7 cellular contexts compared by ENCODE assay signal in the genomic region with DNA sequence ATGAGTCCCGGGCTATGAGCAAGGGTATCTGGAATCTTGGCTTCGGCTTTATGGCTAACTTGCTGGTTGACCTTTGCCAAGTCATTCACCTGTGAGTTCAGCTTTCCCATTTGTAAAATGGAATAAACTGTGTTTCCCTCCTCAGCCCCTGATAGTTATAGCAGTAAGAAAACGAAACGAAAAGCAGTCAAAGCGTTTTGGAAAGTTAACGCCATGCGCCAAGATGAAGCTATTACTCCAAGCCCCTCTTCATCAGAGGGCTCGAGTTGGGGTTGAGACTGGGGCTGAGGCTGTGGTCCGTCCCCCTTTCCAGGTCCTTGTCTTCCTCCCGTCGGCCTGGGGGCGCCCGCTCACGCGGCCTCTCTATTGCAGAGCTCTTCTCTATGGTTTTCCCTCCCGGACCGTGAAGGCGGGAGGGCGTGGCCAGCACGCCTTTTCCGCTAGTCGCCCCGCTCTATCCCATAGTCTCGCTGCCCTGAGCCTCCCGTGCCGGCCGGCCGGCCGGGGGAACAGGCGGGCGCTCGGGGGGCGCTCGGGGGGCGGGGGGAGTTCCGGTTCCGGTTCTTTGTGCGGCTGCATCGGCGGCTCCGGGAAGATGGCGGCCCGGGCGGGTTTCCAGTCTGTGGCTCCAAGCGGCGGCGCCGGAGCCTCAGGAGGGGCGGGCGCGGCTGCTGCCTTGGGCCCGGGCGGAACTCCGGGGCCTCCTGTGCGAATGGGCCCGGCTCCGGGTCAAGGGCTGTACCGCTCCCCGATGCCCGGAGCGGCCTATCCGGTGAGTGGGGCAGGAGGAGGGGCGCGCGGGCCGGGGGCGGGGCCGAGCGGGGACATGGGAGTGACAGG. TPM values are rescaled to one million over a fixed set of nuclear protein-coding genes. Genes with fewer than 3 reads are reported as not detected.
DNase-seq lines count a peak whose midpoint lies in the region; ATAC-seq, FAIRE-seq and TF ChIP-seq lines count a peak whose summit lies in the region.

Gene SMARCD1 (plus strand): TSS at position 568 of the 840 bp plus-strand sequence. CDS start 28 bp downstream, at position 596.

- no peaks in the 10 kb centered on the region for H3K27me3 Mint-ChIP-seq in T-helper 2 cell treated with Interferon-gamma antibody and Interleukin-4, amounts not matched to agents 5 μg/mL and 100 μg/mL, for 36 hours (ENCODE audit: low read depth)
- peaks cover 4% of the 10 kb centered on the region for H3K27me3 Mint-ChIP-seq in astrocyte (ENCODE audit: low read depth, unreplicated experiment)

- H3K36me3 Mint-ChIP-seq in T-helper 2 cell treated with Interferon-gamma antibody and Interleukin-4, amounts not matched to agents 5 μg/mL and 100 μg/mL, for 36 hours (ENCODE audit: low read depth), result peaks cover 28% of the 10 kb centered on the region
- peaks cover 6% of the 10 kb centered on the region for H3K36me3 Mint-ChIP-seq in astrocyte (ENCODE audit: low read depth, unreplicated experiment)

- peaks cover 27% of the 10 kb centered on the region for H3K79me2 ChIP-seq in astrocyte (ENCODE audit: insufficient read depth, low read length)
- H3K79me2 ChIP-seq in hepatocyte, result peaks cover 15% of the 10 kb centered on the region

- H2AFZ ChIP-seq in astrocyte (ENCODE audit: low read depth, low read length), result peak within 1 kb of the TSS; percentile 92
- H2AFZ ChIP-seq in hepatocyte, result peak within 1 kb of the TSS; percentile 69

- peak within 1 kb of the TSS; percentile 89 for H3K9ac ChIP-seq in astrocyte (ENCODE audit: low read length)

- H3K4me2 ChIP-seq in astrocyte (ENCODE audit: low read length) (peak within 1 kb of the TSS; percentile 97), hepatocyte (peak within 1 kb of the TSS; percentile 76)

- H3K27me3 ChIP-seq in astrocyte (ENCODE audit: insufficient read depth, low read length), result no peaks in the 10 kb centered on the region
- H3K27me3 ChIP-seq in hepatocyte, result no peaks in the 10 kb centered on the region

- peak; percentile 55 for TF ChIP-seq CTCF in astrocyte (IDR thresholded peaks at IDR 0.05; ENCODE audit: insufficient read depth, low read depth, low read length)
- TF ChIP-seq CTCF in hepatocyte (IDR thresholded peaks at IDR 0.05; ENCODE audit: poor library complexity), result peak; percentile 79

- H4K20me1 ChIP-seq in astrocyte (ENCODE audit: insufficient read depth, low read length) (peaks cover 32% of the 10 kb centered on the region), hepatocyte (ENCODE audit: insufficient read depth, poor library complexity, severe bottlenecking) (peaks cover 9% of the 10 kb centered on the region)

- peak within 1 kb of the TSS; percentile 96 for H3K27ac Mint-ChIP-seq in T-helper 2 cell treated with Interferon-gamma antibody and Interleukin-4, amounts not matched to agents 5 μg/mL and 100 μg/mL, for 36 hours
- peak within 1 kb of the TSS; percentile 88 for H3K27ac Mint-ChIP-seq in astrocyte (ENCODE audit: unreplicated experiment)

- H3K36me3 ChIP-seq in astrocyte (ENCODE audit: insufficient read depth, low read length), result peaks cover 32% of the 10 kb centered on the region
- H3K36me3 ChIP-seq in hepatocyte (replicated peaks; ENCODE audit: insufficient read depth, low read depth), result no peaks in the 10 kb centered on the region

- DNase-seq in NCI-H187 (lab: John Stamatoyannopoulos, UW) (peak; percentile 81 to 92), astrocyte (ENCODE audit: low read depth) (peak; percentile 80), hepatocyte (ENCODE audit: low spot score) (peak; percentile 97), retina (peak; percentile 92)
- peak; percentile 81 for DNase-seq in T-helper 2 cell treated with Interferon-gamma antibody and Interleukin-4, amounts not matched to agents 5 μg/mL and 100 μg/mL, for 36 hours (ENCODE audit: low spot score)

- H3K27ac ChIP-seq in astrocyte (ENCODE audit: low read depth, low read length) (peak within 1 kb of the TSS; percentile 74), hepatocyte (peak within 1 kb of the TSS; percentile 96)

- H3K9me3 Mint-ChIP-seq in T-helper 2 cell treated with Interferon-gamma antibody and Interleukin-4, amounts not matched to agents 5 μg/mL and 100 μg/mL, for 36 hours, result no peaks in the 10 kb centered on the region
- H3K9me3 Mint-ChIP-seq in astrocyte (ENCODE audit: unreplicated experiment), result no peaks in the 10 kb centered on the region

- H3K4me1 ChIP-seq in astrocyte (ENCODE audit: insufficient read depth, low read length) (peaks cover 38% of the 10 kb centered on the region), hepatocyte (ENCODE audit: insufficient read depth) (peaks cover 19% of the 10 kb centered on the region)

- WGBS in hepatocyte (ENCODE audit: low lambda C conversion rate, missing lambda C conversion rate), result 1% methylated on average over 46 of the region's 69 CpGs

- peak within 1 kb of the TSS; percentile 93 for H3K4me3 Mint-ChIP-seq in T-helper 2 cell treated with Interferon-gamma antibody and Interleukin-4, amounts not matched to agents 5 μg/mL and 100 μg/mL, for 36 hours
- peak within 1 kb of the TSS; percentile 91 for H3K4me3 Mint-ChIP-seq in astrocyte (ENCODE audit: unreplicated experiment)

- FAIRE-seq in astrocyte (lab: Jason Lieb, UNC), result no peak

- no peaks in the 10 kb centered on the region for H3K9me2 ChIP-seq in hepatocyte (replicated peaks; ENCODE audit: insufficient read depth)

- H3K4me3 ChIP-seq in astrocyte (ENCODE audit: insufficient read depth, low read depth, low read length) (peak within 1 kb of the TSS; percentile 94), hepatocyte (peak within 1 kb of the TSS; percentile 78)

- TF ChIP-seq POLR2A in GM15510 (IDR thresholded peaks at IDR 0.05; ENCODE audit: borderline replicate concordance, extremely low read depth, insufficient read length), result peak; percentile 77

- ATAC-seq in HG02885 (IDR thresholded peaks at IDR 0.05; ENCODE audit: poor library complexity, unreplicated experiment), result peak; percentile 89

- H3K9me3 ChIP-seq in astrocyte (ENCODE audit: insufficient read depth, low read depth, low read length) (no peaks in the 10 kb centered on the region), hepatocyte (ENCODE audit: low read depth) (no peaks in the 10 kb centered on the region)

- H3K4me1 Mint-ChIP-seq in T-helper 2 cell treated with Interferon-gamma antibody and Interleukin-4, amounts not matched to agents 5 μg/mL and 100 μg/mL, for 36 hours (ENCODE audit: low read depth), result peaks cover 30% of the 10 kb centered on the region
- H3K4me1 Mint-ChIP-seq in astrocyte (ENCODE audit: low read depth, unreplicated experiment), result peaks cover 29% of the 10 kb centered on the region

RNA-seq across cellular contexts. Expression of gene SMARCD1, which starts in this region (rescaled TPM):
- total RNA-seq in astrocyte (59.9 and 64.4 TPM in 2 replicates), hepatocyte (33.4 and 44.0 TPM in 2 replicates)
- polyA plus RNA-seq in hepatocyte, result 26.1 and 27.9 TPM in 2 replicates

Comparison
In these comparisons a context has a peak if more than half of its experiments do, and no peak if none do; other contexts are left out.
1. Peak in every context shown above with its lines: DNase-seq, ATAC-seq, H3K4me3 ChIP-seq and H3K27ac ChIP-seq.